8 cellular contexts compared by ENCODE assay signal in genomic region chr9:128370752-128371621, GRCh38. TPM values are rescaled to one million over a fixed set of nuclear protein-coding genes. Genes with fewer than 3 reads are reported as not detected.
DNase-seq lines count a peak whose midpoint lies in the region; ATAC-seq and TF ChIP-seq lines count a peak whose summit lies in the region.

Gene URM1 (plus strand): TSS chr9:128371374. CDS start chr9:128371381, 7 bp downstream.

- TF ChIP-seq CTCF in kidney epithelial cell (IDR thresholded peaks at IDR 0.05; ENCODE audit: insufficient read depth, low read length, poor library complexity, severe bottlenecking) = no peak

- TF ChIP-seq POLR2A in GM19193 (IDR thresholded peaks at IDR 0.05; ENCODE audit: extremely low read depth, insufficient read depth, insufficient read length) = peak; percentile 71

- ATAC-seq in HG03439 (IDR thresholded peaks at IDR 0.05; ENCODE audit: unreplicated experiment) = peak; percentile 81

- DNase-seq in Ammon's horn (ENCODE audit: low spot score) = peak; percentile 97
- DNase-seq in NCI-H510A treated with DMSO at 0.1 percent for 48 hours (lab: John Stamatoyannopoulos, UW) = peak; percentile 94
- peak; percentile 91 to 92 for DNase-seq in activated CD4-positive, alpha-beta T cell treated with anti-CD3 and anti-CD28 coated beads for 24 hours (ENCODE audit: low read depth in 2 of 2)
- DNase-seq in cerebellum (ENCODE audit: low spot score) = peak; percentile 98
- peak; percentile 91 for DNase-seq in kidney epithelial cell (ENCODE audit: low read depth)
- peak; percentile 97 for DNase-seq in stimulated activated CD4-positive, alpha-beta T cell treated with anti-CD3 and anti-CD28 coated beads, Interleukin-15, amount 100 ng/mL, for 24 hours

- H3K27me3 ChIP-seq in kidney epithelial cell (ENCODE audit: control insufficient read depth, insufficient read depth, low read length) = no peaks in the 10 kb centered on the region

- H3K4me3 ChIP-seq in kidney epithelial cell (ENCODE audit: low read depth, low read length) = peak within 1 kb of the TSS; percentile 99

- H3K36me3 ChIP-seq in kidney epithelial cell (ENCODE audit: control insufficient read depth, insufficient read depth, low read length) = no peaks in the 10 kb centered on the region

RNA-seq across cellular contexts. Expression of gene URM1, which starts in this region (rescaled TPM):
- total RNA-seq in cerebellum = 13.3 TPM
- 47.3 and 49.9 TPM in 2 replicates for total RNA-seq in kidney epithelial cell

Comparison
In these comparisons a context has a peak if more than half of its experiments do, and no peak if none do; other contexts are left out.
1. Peak in every context shown above with its lines: DNase-seq, ATAC-seq and H3K4me3 ChIP-seq.